1 cellular context compared by ENCODE assay signal in genomic region chr9:125532812-125533594, GRCh38.
TF ChIP-seq lines count a peak whose summit lies in the region.

No MANE protein-coding gene starts in this region.

TF ChIP-seq in IMR-90, 13 proteins besides CTCF, POLR2A, EP300 and RAD21 (continued from another document):
- TF ChIP-seq BHLHE40 (IDR thresholded peaks at IDR 0.05; ENCODE audit: low read depth, low read length) = no peak
- no peak for TF ChIP-seq ELK1 (IDR thresholded peaks at IDR 0.05; ENCODE audit: borderline replicate concordance, low read depth, low read length)
- no peak for TF ChIP-seq CHD1 (IDR thresholded peaks at IDR 0.05; ENCODE audit: low read depth, low read length)
- no peak for TF ChIP-seq SMC3 (IDR thresholded peaks at IDR 0.05; ENCODE audit: low read depth, low read length)
